ENCODE assay signal across 18 cellular contexts in genomic region chr3:15755780-15756179, GRCh38. TPM values are rescaled to one million over a fixed set of nuclear protein-coding genes. Genes with fewer than 3 reads are reported as not detected.
DNase-seq lines count a peak whose midpoint lies in the region; ATAC-seq, FAIRE-seq and TF ChIP-seq lines count a peak whose summit lies in the region.
"Had no signal": no experiment of that assay in that cellular context is flagged by ENCODE, and none has a peak within 500 bp of the region (broad histone marks: within the 10 kb centered on the region; RNA-seq: fewer than 3 reads in every experiment).

No MANE protein-coding gene starts in this region.

- H3K4me1 ChIP-seq in IMR-90 (ENCODE audit: control insufficient read depth, insufficient read depth, low read length): peaks cover 10% of the 10 kb centered on the region; the same call in 1 of the 2 replicates
- H3K4me1 ChIP-seq in astrocyte (ENCODE audit: insufficient read depth, low read length): peaks cover 5% of the 10 kb centered on the region
- peaks cover 42% of the 10 kb centered on the region for H3K4me1 ChIP-seq in iPS-15b (ENCODE audit: control insufficient read depth, insufficient read depth, low read length)
- H3K4me1 ChIP-seq: SJCRH30 had no signal

- no peak overlapping the region for H4K8ac ChIP-seq in IMR-90 (ENCODE audit: low read depth in 2 of 2, low read length in 2 of 2)

- H2AFZ ChIP-seq in IMR-90 (replicated peaks; ENCODE audit: low read length, poor library complexity) (no peak overlapping the region), astrocyte (ENCODE audit: low read depth, low read length) (no peak overlapping the region)
- H2AFZ ChIP-seq: PC-9 had no signal

- H3K4me3 Mint-ChIP-seq in astrocyte (ENCODE audit: unreplicated experiment): no peak overlapping the region
- H3K4me3 Mint-ChIP-seq: CD14-positive monocyte had no signal

- H3K27me3 ChIP-seq in IMR-90 (ENCODE audit: control insufficient read depth, insufficient read depth, low read length) (no peaks in the 10 kb centered on the region), astrocyte (ENCODE audit: insufficient read depth, low read length) (no peaks in the 10 kb centered on the region), iPS-15b (ENCODE audit: control insufficient read depth, insufficient read depth, low read length) (no peaks in the 10 kb centered on the region), MG63 (no peaks in the 10 kb centered on the region)
- H3K27me3 ChIP-seq: SJCRH30 had no signal

- H3K9ac ChIP-seq in IMR-90 (ENCODE audit: low read depth, low read length) (no peak overlapping the region), astrocyte (ENCODE audit: low read length) (no peak overlapping the region), iPS-15b (ENCODE audit: low read depth, low read length) (peak overlapping the region; percentile 14)

- no peak for TF ChIP-seq POLR2A in IMR-90 (IDR thresholded peaks at IDR 0.05; ENCODE audit: low read depth, low read length)

- no peak overlapping the region for H4K91ac ChIP-seq in IMR-90 (ENCODE audit: insufficient read depth, low read depth, low read length)

- no peak for ATAC-seq in IMR-90 (ENCODE audit: low read depth)
- ATAC-seq: HCT116, K562 had no signal

- no peak overlapping the region for H4K5ac ChIP-seq in IMR-90 (ENCODE audit: low read depth, low read length)

- in situ Hi-C loops in IMR-90 (cut with MboI; ENCODE audit: low sequenced_read_pairs): no loop called here

- H3K79me2 ChIP-seq in astrocyte (ENCODE audit: insufficient read depth, low read length): peaks cover 25% of the 10 kb centered on the region

- no peak for TF ChIP-seq CTCF in IMR-90 (conservative IDR thresholded peaks at IDR 0.05; ENCODE audit: low read depth, low read length)
- TF ChIP-seq CTCF in astrocyte (IDR thresholded peaks at IDR 0.05; ENCODE audit: insufficient read depth, low read depth, low read length): no peak

- H3K27ac Mint-ChIP-seq in astrocyte (ENCODE audit: unreplicated experiment): no peak overlapping the region
- H3K27ac Mint-ChIP-seq: CD14-positive monocyte had no signal

- H3K36me3 ChIP-seq in IMR-90 (ENCODE audit: control insufficient read depth, insufficient read depth, low read length): peaks cover 11% of the 10 kb centered on the region
- peaks cover 9% of the 10 kb centered on the region for H3K36me3 ChIP-seq in astrocyte (ENCODE audit: insufficient read depth, low read length)
- no peaks in the 10 kb centered on the region for H3K36me3 ChIP-seq in iPS-15b (ENCODE audit: control insufficient read depth, insufficient read depth, low read length)
- H3K36me3 ChIP-seq in MG63: peaks cover 7% of the 10 kb centered on the region

- intact Hi-C loops in IMR-90 (cut with micrococcal nuclease): no loop called here
- intact Hi-C loops in cardiac septum (cut with DNase I): no loop called here

- peaks cover 2% of the 10 kb centered on the region for H3K4me1 Mint-ChIP-seq in astrocyte (ENCODE audit: low read depth, unreplicated experiment)
- H3K4me1 Mint-ChIP-seq: CD14-positive monocyte had no signal

- H3K27me3 Mint-ChIP-seq in astrocyte (ENCODE audit: low read depth, unreplicated experiment): no peaks in the 10 kb centered on the region

- peaks cover 10% of the 10 kb centered on the region for H3K9me1 ChIP-seq in IMR-90 (ENCODE audit: insufficient read depth, low read length)

- H3K4me3 ChIP-seq in IMR-90 (ENCODE audit: insufficient read depth, low read depth, low read length) (no peak overlapping the region), astrocyte (ENCODE audit: insufficient read depth, low read depth, low read length) (no peak overlapping the region), iPS-15b (ENCODE audit: low read depth, low read length) (peak overlapping the region; percentile 14), MG63 (no peak overlapping the region)
- H3K4me3 ChIP-seq: K562, PC-9, SJCRH30 had no signal

- H3K27ac ChIP-seq in IMR-90 (ENCODE audit: insufficient read depth, low read length) (no peak overlapping the region), astrocyte (ENCODE audit: low read depth, low read length) (no peak overlapping the region)
- H3K27ac ChIP-seq: PC-9, SJCRH30 had no signal

- H3K9me3 ChIP-seq in IMR-90 (ENCODE audit: control insufficient read depth, insufficient read depth, low read length) (no peaks in the 10 kb centered on the region), astrocyte (ENCODE audit: insufficient read depth, low read depth, low read length) (no peaks in the 10 kb centered on the region), iPS-15b (ENCODE audit: control insufficient read depth, insufficient read depth, low read length) (no peaks in the 10 kb centered on the region), MG63 (no peaks in the 10 kb centered on the region)
- H3K9me3 ChIP-seq: SJCRH30 had no signal

- no TSS peak for BruUV-seq in IMR-90 (replicated peaks; lab: Mats Ljungman, UMichigan)

- peak overlapping the region; percentile 22; the same call in 1 of the 2 replicates for H3K23ac ChIP-seq in IMR-90 (ENCODE audit: low read depth, low read length)

- dilution Hi-C loops in IMR-90 (cut with HindIII; ENCODE audit: low sequenced_read_pairs, unreplicated experiment): no loop called here

- no peak for TF ChIP-seq RAD21 in IMR-90 (IDR thresholded peaks at IDR 0.05; ENCODE audit: low read length)

- DNase-seq in COLO829 (ENCODE audit: low spot score) (peak; percentile 13), IMR-90 (no peak), astrocyte (ENCODE audit: low read depth) (no peak), MG63 (no peak), activated T-cell treated with anti-CD3 and anti-CD28 coated beads for 4 hours (no peak), hepatic stellate cell (ENCODE audit: low spot score) (no peak), cardiac septum (ENCODE audit: low spot score) (no peak)
- DNase-seq: DMS79 treated with DMSO at 0.1 percent for 48 hours, NCI-H1417, NCI-H187, NCI-H345, NCI-H524 treated with DMSO at 0.1 percent for 48 hours, PC-9, SJCRH30 had no signal

- H3K18ac ChIP-seq in IMR-90 (ENCODE audit: low read depth, low read length): no peak overlapping the region

- no peak overlapping the region for H2BK20ac ChIP-seq in IMR-90 (ENCODE audit: low read depth, low read length)

- FAIRE-seq in astrocyte (lab: Jason Lieb, UNC): peak; percentile 82
- FAIRE-seq: K562 had no signal

- no peak overlapping the region for H2AK5ac ChIP-seq in IMR-90 (ENCODE audit: low read depth, low read length)

- no peak overlapping the region for H3K4ac ChIP-seq in IMR-90 (ENCODE audit: low read depth, low read length)

- peaks cover 14% of the 10 kb centered on the region for H3K36me3 Mint-ChIP-seq in astrocyte (ENCODE audit: low read depth, unreplicated experiment)

- no peak overlapping the region for H2BK120ac ChIP-seq in IMR-90 (ENCODE audit: low read depth, low read length)

- H2BK15ac ChIP-seq in IMR-90 (ENCODE audit: low read depth, low read length): no peak overlapping the region

- H3K56ac ChIP-seq in IMR-90 (ENCODE audit: extremely low read depth, insufficient read depth, low read length): no peak overlapping the region; the same call in 1 of the 2 replicates

- WGBS in IMR-90 (ENCODE audit: extremely low coverage in 2 of 2, insufficient read length in 1 of 2), 2 experiments: no CpG with 5 or more reads among the region's 2 CpGs

- H3K9me3 Mint-ChIP-seq in astrocyte (ENCODE audit: unreplicated experiment): peaks cover 3% of the 10 kb centered on the region
- H3K9me3 Mint-ChIP-seq: CD14-positive monocyte had no signal

- H4K20me1 ChIP-seq in IMR-90 (ENCODE audit: insufficient read depth, low read length) (0 out of 2 replicates have a peak, but pooled peaks cover 3% of the 10 kb centered on the region), astrocyte (ENCODE audit: insufficient read depth, low read length) (no peaks in the 10 kb centered on the region)

- CTCF ChIA-PET in IMR-90 (lab: Yijun Ruan, JAX): interaction anchor here (1.1 kb wide), 1 partner anchor 121 kb away, joined by 3 read pairs; no protein-coding TSS in a partner anchor

- no peak overlapping the region for H2AK9ac ChIP-seq in IMR-90 (replicated peaks; ENCODE audit: low read depth, low read length, poor library complexity)

- H3K4me2 ChIP-seq in IMR-90 (ENCODE audit: low read depth, low read length) (no peak overlapping the region), astrocyte (ENCODE audit: low read length) (no peak overlapping the region)
- H3K4me2 ChIP-seq: PC-9 had no signal

- H2BK5ac ChIP-seq in IMR-90 (ENCODE audit: low read depth, low read length, poor library complexity, severe bottlenecking): peak overlapping the region; percentile 45

- POLR2A ChIA-PET in IMR-90 (lab: Charles Lee; ENCODE audit: unreplicated experiment): no interaction called here

- H3K14ac ChIP-seq in IMR-90 (replicated peaks; ENCODE audit: low read depth, low read length): no peak overlapping the region

- peaks cover 35 to 66% of the 10 kb centered on the region in 2 experiments for H3K79me1 ChIP-seq in IMR-90 (ENCODE audit: low read depth in 1 of 2, low read length in 2 of 2)

TF ChIP-seq in IMR-90, 13 proteins besides CTCF, POLR2A, EP300 and RAD21 (continues in another document):
- TF ChIP-seq, protein P1, sequence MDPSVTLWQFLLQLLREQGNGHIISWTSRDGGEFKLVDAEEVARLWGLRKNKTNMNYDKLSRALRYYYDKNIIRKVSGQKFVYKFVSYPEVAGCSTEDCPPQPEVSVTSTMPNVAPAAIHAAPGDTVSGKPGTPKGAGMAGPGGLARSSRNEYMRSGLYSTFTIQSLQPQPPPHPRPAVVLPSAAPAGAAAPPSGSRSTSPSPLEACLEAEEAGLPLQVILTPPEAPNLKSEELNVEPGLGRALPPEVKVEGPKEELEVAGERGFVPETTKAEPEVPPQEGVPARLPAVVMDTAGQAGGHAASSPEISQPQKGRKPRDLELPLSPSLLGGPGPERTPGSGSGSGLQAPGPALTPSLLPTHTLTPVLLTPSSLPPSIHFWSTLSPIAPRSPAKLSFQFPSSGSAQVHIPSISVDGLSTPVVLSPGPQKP (IDR thresholded peaks at IDR 0.05; ENCODE audit: borderline replicate concordance, low read depth, low read length): no peak
- TF ChIP-seq USF2 (IDR thresholded peaks at IDR 0.05; ENCODE audit: low read depth, low read length) (no peak), MXI1 (IDR thresholded peaks at IDR 0.05; ENCODE audit: borderline replicate concordance, low read depth, low read length) (no peak), RFX5 (IDR thresholded peaks at IDR 0.05; ENCODE audit: low read depth, low read length) (no peak), NFE2L2 (IDR thresholded peaks at IDR 0.05; ENCODE audit: low read depth, low read length) (no peak)

RNA-seq across cellular contexts. Expression of gene ANKRD28, which starts 42.0 kb away (rescaled TPM):
- 211 and 223 TPM in 2 replicates for total RNA-seq in IMR-90 (2012; rRNA removed)
- polyA plus RNA-seq in IMR-90 (2012; rRNA removed): 39.2 and 52.6 TPM in 2 replicates
- polyA plus RNA-seq in IMR-90 (2012; cell fraction: cytosol; rRNA removed): 14.2 and 22.7 TPM in 2 replicates
- polyA plus RNA-seq in IMR-90 (2012; cell fraction: nucleus; rRNA removed; ENCODE audit: low replicate concordance): 23.2 and 164 TPM in 2 replicates
- 61.3 and 66.1 TPM in 2 replicates for total RNA-seq in astrocyte
- total RNA-seq in MG63 (2014; rRNA removed; shearing (Covaris generic); ENCODE audit: low replicate concordance): 25.1 and 31.1 TPM in 2 replicates
- total RNA-seq in cardiac septum: 23.5 TPM
